Comparison of ENCODE assay signal across 19 cellular contexts in genomic region chr6:42025790-42026311, GRCh38. TPM values are rescaled to one million over a fixed set of nuclear protein-coding genes. Genes with fewer than 3 reads are reported as not detected.
A peak's percentile ranks its signal among the peaks of the same experiment; 100 is the strongest.
DNase-seq lines count a peak whose midpoint lies in the region; ATAC-seq, FAIRE-seq and TF ChIP-seq lines count a peak whose summit lies in the region.
"Had no signal": no experiment of that assay in that cellular context is flagged by ENCODE, and none has a peak within 500 bp of the region (broad histone marks: within the 10 kb centered on the region; RNA-seq: fewer than 3 reads in every experiment).

No MANE protein-coding gene starts in this region.

- H3K4me1 ChIP-seq in K562 (replicated peaks in 1 of 2; ENCODE audit: control insufficient read depth in 2 of 2, insufficient read depth in 2 of 2, low read length in 2 of 2): peaks cover 58 to 68% of the 10 kb centered on the region in 2 experiments
- H3K4me1 ChIP-seq in sigmoid colon: peaks cover 0 to 32% (median 25%) of the 10 kb centered on the region in 4 donors
- H3K4me1 ChIP-seq: body of pancreas had no signal

- peak overlapping the region; percentile 20 to 49; a peak in 2 of 4 replicates for H3K9ac ChIP-seq in K562 (ENCODE audit: insufficient read depth in 1 of 2, low read depth in 2 of 2, low read length in 2 of 2)

- H2AFZ ChIP-seq in K562 (ENCODE audit: low read depth, low read length): no peak overlapping the region

- DNase-seq in activated naive CD4-positive, alpha-beta T cell treated with Interleukin-2 at 50 U/mL for 16 hours: no peak
- DNase-seq in K562 (ENCODE audit: extremely low read depth in 1 of 4, low spot score in 3 of 4) (peak in 1 of 4 experiments; percentile 21), sigmoid colon (no peak), NOMO-1 (lab: John Stamatoyannopoulos, UW; ENCODE audit: unreplicated experiment in 2 of 2) (no peak)
- DNase-seq: activated T-cell treated with anti-CD3 and anti-CD28 coated beads for 4 hours; body of pancreas; DMS79 treated with DMSO at 0.1 percent for 48 hours; effector CD8-positive, alpha-beta T cell; foreskin fibroblast; IMR-90; NCI-H1417 treated with DMSO at 0.1 percent for 48 hours; NCI-H526; stimulated activated CD4-positive, alpha-beta T cell treated with anti-CD3 and anti-CD28 coated beads, Interleukin-4, amount 100 ng/mL, for 24 hours; stimulated activated naive CD4-positive, alpha-beta T cell treated with Interleukin-2 at 50 U/mL for 16 hours had no signal

- WGBS in K562 (ENCODE audit: insufficient coverage, low coverage, missing lambda C conversion rate): 67% methylated on average over 9 of the region's 9 CpGs
- WGBS in sigmoid colon, 2 donors: 83 to 87% methylated on average over 9 of the region's 9 CpGs

- peaks cover 21% of the 10 kb centered on the region; the same call in 2 of the 3 replicates for H3K79me2 ChIP-seq in K562 (ENCODE audit: control insufficient read depth, insufficient read depth, low read length)

- H3K9me3 ChIP-seq in K562 (replicated peaks; ENCODE audit: control insufficient read depth, insufficient read depth, low read depth, low read length) (no peaks in the 10 kb centered on the region), sigmoid colon (no peaks in the 10 kb centered on the region)
- H3K9me3 ChIP-seq: body of pancreas had no signal

- H3K9me1 ChIP-seq in K562 (ENCODE audit: control insufficient read depth, insufficient read depth, low read length): no peaks in the 10 kb centered on the region

- no peaks in the 10 kb centered on the region for H4K20me1 ChIP-seq in K562 (replicated peaks; ENCODE audit: control insufficient read depth, insufficient read depth, low read length)

- H3K27ac ChIP-seq in K562 (ENCODE audit: extremely low read depth, low read depth, low read length) (peak overlapping the region; percentile 30; the same call in 1 of the 3 replicates), sigmoid colon (no peak overlapping the region)
- H3K27ac ChIP-seq: body of pancreas had no signal

- no peak overlapping the region for H3K4me3 ChIP-seq in K562
- H3K4me3 ChIP-seq in sigmoid colon: no peak overlapping the region
- H3K4me3 ChIP-seq: body of pancreas had no signal

- H3K4me1 Mint-ChIP-seq in activated naive CD4-positive, alpha-beta T cell treated with anti-CD3 and anti-CD28 coated beads, Interleukin-2, amount 50 U/mL, for 24 hours: peaks cover 97% of the 10 kb centered on the region
- H3K4me1 Mint-ChIP-seq in stimulated activated naive CD8-positive, alpha-beta T cell treated with anti-CD3 and anti-CD28 coated beads, Interleukin-15, Interleukin-2, amounts not matched to agents 100 ng/mL and 50 ng/mL, for 24 hours (ENCODE audit: low read depth): peaks cover 100% of the 10 kb centered on the region

- no peak for FAIRE-seq in K562 (lab: Jason Lieb, UNC)

- no peaks in the 10 kb centered on the region for H3K9me3 Mint-ChIP-seq in activated naive CD4-positive, alpha-beta T cell treated with anti-CD3 and anti-CD28 coated beads, Interleukin-2, amount 50 U/mL, for 24 hours
- no peaks in the 10 kb centered on the region for H3K9me3 Mint-ChIP-seq in stimulated activated naive CD8-positive, alpha-beta T cell treated with anti-CD3 and anti-CD28 coated beads, Interleukin-15, Interleukin-2, amounts not matched to agents 100 ng/mL and 50 ng/mL, for 24 hours

- TF ChIP-seq POLR2A in K562 (conservative IDR thresholded peaks at IDR 0.05) (no peak), sigmoid colon (IDR thresholded peaks at IDR 0.05) (no peak)

- peaks cover 17% of the 10 kb centered on the region for H3K36me3 Mint-ChIP-seq in activated naive CD4-positive, alpha-beta T cell treated with anti-CD3 and anti-CD28 coated beads, Interleukin-2, amount 50 U/mL, for 24 hours
- peaks cover 16% of the 10 kb centered on the region for H3K36me3 Mint-ChIP-seq in stimulated activated naive CD8-positive, alpha-beta T cell treated with anti-CD3 and anti-CD28 coated beads, Interleukin-15, Interleukin-2, amounts not matched to agents 100 ng/mL and 50 ng/mL, for 24 hours (ENCODE audit: low read depth)

- BruUV-seq in K562 (replicated peaks; lab: Mats Ljungman, UMichigan): no TSS peak

- H3K36me3 ChIP-seq in K562 (ENCODE audit: control insufficient read depth, insufficient read depth, low read length) (no peaks in the 10 kb centered on the region; the same call in 2 of the 3 replicates), sigmoid colon (peaks cover 0 to 10% (median 3%) of the 10 kb centered on the region in 4 donors)

- TF ChIP-seq RAD21 in K562 (CRISPR knock-in tag; conservative IDR thresholded peaks at IDR 0.05 in 1 of 2, IDR thresholded peaks at IDR 0.05 in 1 of 2): no peak

- in situ Hi-C loops in K562 (cut with MboI): no loop called here

- intact Hi-C loops in K562 (cut with micrococcal nuclease) (no loop called here), sigmoid colon (cut with DNase I) (no loop called here)

- H3K27me3 Mint-ChIP-seq in activated naive CD4-positive, alpha-beta T cell treated with anti-CD3 and anti-CD28 coated beads, Interleukin-2, amount 50 U/mL, for 24 hours: no peaks in the 10 kb centered on the region
- no peaks in the 10 kb centered on the region for H3K27me3 Mint-ChIP-seq in stimulated activated naive CD8-positive, alpha-beta T cell treated with anti-CD3 and anti-CD28 coated beads, Interleukin-15, Interleukin-2, amounts not matched to agents 100 ng/mL and 50 ng/mL, for 24 hours

- peak overlapping the region; percentile 38 for H3K4me3 Mint-ChIP-seq in activated naive CD4-positive, alpha-beta T cell treated with anti-CD3 and anti-CD28 coated beads, Interleukin-2, amount 50 U/mL, for 24 hours
- peak overlapping the region; percentile 17 for H3K4me3 Mint-ChIP-seq in stimulated activated naive CD8-positive, alpha-beta T cell treated with anti-CD3 and anti-CD28 coated beads, Interleukin-15, Interleukin-2, amounts not matched to agents 100 ng/mL and 50 ng/mL, for 24 hours

- peak overlapping the region; percentile 98 for H3K27ac Mint-ChIP-seq in activated naive CD4-positive, alpha-beta T cell treated with anti-CD3 and anti-CD28 coated beads, Interleukin-2, amount 50 U/mL, for 24 hours
- H3K27ac Mint-ChIP-seq in stimulated activated naive CD8-positive, alpha-beta T cell treated with anti-CD3 and anti-CD28 coated beads, Interleukin-15, Interleukin-2, amounts not matched to agents 100 ng/mL and 50 ng/mL, for 24 hours: peak overlapping the region; percentile 99

- CTCF ChIA-PET in K562 (lab: Yijun Ruan, JAX; ENCODE audit: low intra/inter-chr PET ratio): no interaction called here

- no peak overlapping the region for H3K4me2 ChIP-seq in K562 (ENCODE audit: insufficient read depth, low read length)

- POLR2A ChIA-PET in K562 (lab: Yijun Ruan, JAX): interaction anchor here (0.5 to 4.8 kb wide), 11 partner anchors 9 to 195 kb away, joined by 3 to 52 read pairs (median 3); partner anchors contain the start of gene TAF8

- H3K27me3 ChIP-seq in K562 (ENCODE audit: control insufficient read depth in 2 of 2, insufficient read depth in 2 of 2, low read length in 2 of 2) (no peaks in the 10 kb centered on the region), sigmoid colon (no peaks in the 10 kb centered on the region)
- H3K27me3 ChIP-seq: body of pancreas had no signal

- TF ChIP-seq CTCF in K562 (IDR thresholded peaks at IDR 0.05 in 2 of 3, conservative IDR thresholded peaks at IDR 0.05 in 1 of 3; ENCODE audit: insufficient read depth in 2 of 3, low read depth in 1 of 3, low read length in 3 of 3) (no peak), sigmoid colon (IDR thresholded peaks at IDR 0.05) (no peak)

- ATAC-seq in HG03175 (IDR thresholded peaks at IDR 0.05; ENCODE audit: unreplicated experiment) (peak; percentile 27), K562 (no peak), GM19463 (IDR thresholded peaks at IDR 0.05; ENCODE audit: unreplicated experiment) (no peak)
- ATAC-seq: body of pancreas, HCT116 had no signal

- TF ChIP-seq EP300 in K562 (IDR thresholded peaks at IDR 0.05; ENCODE audit: low read length): no peak
- TF ChIP-seq EP300 in sigmoid colon (IDR thresholded peaks at IDR 0.05): no peak

TF ChIP-seq in K562, 482 proteins besides CTCF, POLR2A, EP300 and RAD21 (continues in another document):
- TF ChIP-seq ZNF165 (CRISPR knock-in tag; IDR thresholded peaks at IDR 0.05; ENCODE audit: borderline replicate concordance) (no peak), STAG1 (CRISPR knock-in tag; IDR thresholded peaks at IDR 0.05; ENCODE audit: borderline replicate concordance) (no peak), JUND (IDR thresholded peaks at IDR 0.05; ENCODE audit: borderline replicate concordance, low read depth, low read length) (no peak), JUND (tag; IDR thresholded peaks at IDR 0.05; ENCODE audit: borderline replicate concordance, low read depth, low read length) (peak; percentile 27; the same call in 1 of the 3 replicates)

RNA-seq across cellular contexts. Expression of gene TAF8, which starts 24.5 kb away (rescaled TPM):
- 128 and 137 TPM in 2 replicates for total RNA-seq in K562 (2011; cell fraction: chromatin; rRNA removed; ENCODE audit: low replicate concordance)
- 89.7 and 95.9 TPM in 2 replicates for total RNA-seq in K562 (2011; cell fraction: nucleolus; rRNA removed)
- total RNA-seq in K562 (2011; cell fraction: nucleoplasm; rRNA removed): 111 and 145 TPM in 2 replicates
- total RNA-seq in K562 (2014; rRNA removed) (37.8 and 45.6 TPM in 2 replicates), K562 (2014; rRNA removed; fragmentation: Illumina TruSeq; extraction: Trizol) (41.0 and 43.8 TPM in 2 replicates), K562 (2015; rRNA removed; fragmentation: Illumina TruSeq; extraction: Trizol) (29.4 and 32.3 TPM in 2 replicates), K562 (2021) (49.1 and 51.4 TPM in 2 replicates), sigmoid colon (10 to 100 TPM; 20.3 to 30.7 (median 28.4) TPM)
- polyA plus RNA-seq in K562 (2011; rRNA removed) (52.8 and 57.2 TPM in 2 replicates), K562 (2014; fragmentation: Illumina TruSeq; extraction: Trizol) (49.2 and 52.6 TPM in 2 replicates), K562 (2014; fragmentation: Nextera tagmentation; extraction: Ambion mirVana) (10 to 100 TPM; 58.9 to 84.0 TPM), K562 (2014; rRNA removed) (57.1 and 60.3 TPM in 2 replicates), sigmoid colon (10 to 100 TPM in 2 of 3 donors, 1 to 10 TPM in 1; 4.9 to 14.7 (median 12.6) TPM)
- polyA plus RNA-seq in K562 (2011; cell fraction: cytosol; rRNA removed): 58.0 and 76.8 TPM in 2 replicates
- polyA plus RNA-seq in K562 (2011; cell fraction: nucleus; rRNA removed): 33.2 and 40.6 TPM in 2 replicates
- 24.5 and 33.6 TPM in 2 replicates for polyA plus RNA-seq in K562 (2012)
- 89.5 and 117 TPM in 2 replicates for polyA minus RNA-seq in K562 (2011; rRNA and poly(A)+ RNA removed)
- 30.9 and 35.3 TPM in 2 replicates for polyA minus RNA-seq in K562 (2011; cell fraction: cytosol; rRNA and poly(A)+ RNA removed)
- polyA minus RNA-seq in K562 (2011; cell fraction: nucleus; rRNA and poly(A)+ RNA removed): 37.0 and 60.9 TPM in 2 replicates
